Comparison of ENCODE assay signal across 8 cellular contexts in the genomic region with DNA sequence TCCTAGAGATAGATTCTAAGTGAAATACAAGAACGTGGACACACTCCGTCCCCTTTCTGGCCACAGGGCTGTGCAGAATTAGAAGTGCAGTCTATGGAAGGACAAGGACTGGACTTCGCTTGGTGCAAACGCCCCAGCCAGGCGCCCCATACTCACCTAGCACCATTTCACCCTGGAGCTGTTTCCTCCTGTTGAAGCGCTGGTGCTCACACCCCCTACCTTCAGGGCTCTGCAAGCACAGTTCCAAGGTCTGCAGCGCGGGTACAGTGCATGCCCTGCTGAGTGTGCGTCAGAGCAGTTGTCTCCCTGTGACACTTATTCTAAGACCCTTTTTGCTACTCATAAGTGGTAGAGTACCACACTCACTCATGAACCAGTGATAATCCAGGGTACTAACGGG. TPM values are rescaled to one million over a fixed set of nuclear protein-coding genes. Genes with fewer than 3 reads are reported as not detected.
A peak's percentile ranks its signal among the peaks of the same experiment; 100 is the strongest.
DNase-seq lines count a peak whose midpoint lies in the region; ATAC-seq and TF ChIP-seq lines count a peak whose summit lies in the region.

No MANE protein-coding gene starts in this region.

- intact Hi-C loops in ascending aorta (cut with DNase I): loop anchor here (10.0 kb wide), 1 partner anchor 261 kb away; the partner anchor contains the start of gene KLF11

- H3K9ac ChIP-seq in BLaER1 (no peak overlapping the region; the same call in 1 of the 2 replicates), mucosa of stomach (ENCODE audit: low read length) (peak overlapping the region; percentile 13)

- H3K4me3 ChIP-seq in BLaER1 (no peak overlapping the region), mucosa of stomach (ENCODE audit: low read length) (no peak overlapping the region), ascending aorta (no peak overlapping the region)

- H3K9me3 ChIP-seq in BLaER1 (no peaks in the 10 kb centered on the region), mucosa of stomach (ENCODE audit: control insufficient read depth, low read length) (no peaks in the 10 kb centered on the region), ascending aorta (no peaks in the 10 kb centered on the region)

- H3K36me3 ChIP-seq in BLaER1: no peaks in the 10 kb centered on the region; the same call in 1 of the 2 replicates
- H3K36me3 ChIP-seq in mucosa of stomach (ENCODE audit: control insufficient read depth, insufficient read depth, low read length): no peaks in the 10 kb centered on the region
- H3K36me3 ChIP-seq in ascending aorta: no peaks in the 10 kb centered on the region

- H3K4me2 ChIP-seq in BLaER1: peak overlapping the region; percentile 94

- no peak for ATAC-seq in HG03342 (IDR thresholded peaks at IDR 0.05; ENCODE audit: unreplicated experiment)

- H3K4me1 ChIP-seq in BLaER1 (peaks cover 71% of the 10 kb centered on the region), mucosa of stomach (ENCODE audit: control insufficient read depth, insufficient read depth, low read length) (peaks cover 56% of the 10 kb centered on the region), ascending aorta (peaks cover 0 to 6% of the 10 kb centered on the region in 2 donors)

- H3K27me3 ChIP-seq in BLaER1: no peaks in the 10 kb centered on the region
- H3K27me3 ChIP-seq in mucosa of stomach (ENCODE audit: control insufficient read depth, insufficient read depth, low read length): no peaks in the 10 kb centered on the region
- no peaks in the 10 kb centered on the region for H3K27me3 ChIP-seq in ascending aorta

- H4K20me1 ChIP-seq in BLaER1: peaks cover 74% of the 10 kb centered on the region

- DNase-seq in NCI-H2227 treated with DMSO at 0.1 percent for 48 hours (lab: John Stamatoyannopoulos, UW): peak; percentile 33
- DNase-seq in activated naive CD4-positive, alpha-beta T cell treated with anti-CD3 and anti-CD28 coated beads, Interleukin-2, amount 50 U/mL, for 16 hours: peak; percentile 66
- no peak for DNase-seq in ascending aorta (ENCODE audit: low spot score in 2 of 2)
- DNase-seq in epidermal melanocyte (ENCODE audit: insufficient read length, low spot score): no peak
- DNase-seq in mucosa of gallbladder (ENCODE audit: low spot score): no peak

- H3K27ac ChIP-seq in BLaER1 (no peak overlapping the region), ascending aorta (no peak overlapping the region)

- TF ChIP-seq CTCF in ascending aorta (IDR thresholded peaks at IDR 0.05): no peak

RNA-seq across cellular contexts. Expression of gene HPCAL1, which starts 3.0 kb away (rescaled TPM):
- total RNA-seq in ascending aorta: 401 TPM
- total RNA-seq in mucosa of gallbladder: 44.0 TPM

Comparison
In these comparisons a context has a peak if more than half of its experiments do, and no peak if none do; other contexts are left out.
1. DNase-seq: peak in NCI-H2227 treated with DMSO at 0.1 percent for 48 hours (single experiment) and activated naive CD4-positive, alpha-beta T cell treated with anti-CD3 and anti-CD28 coated beads, Interleukin-2, amount 50 U/mL, for 16 hours (single experiment); none in ascending aorta (0 of 2), epidermal melanocyte (single experiment) and mucosa of gallbladder (single experiment).